Comparison of ENCODE assay signal across 1 cellular context in the genomic region with DNA sequence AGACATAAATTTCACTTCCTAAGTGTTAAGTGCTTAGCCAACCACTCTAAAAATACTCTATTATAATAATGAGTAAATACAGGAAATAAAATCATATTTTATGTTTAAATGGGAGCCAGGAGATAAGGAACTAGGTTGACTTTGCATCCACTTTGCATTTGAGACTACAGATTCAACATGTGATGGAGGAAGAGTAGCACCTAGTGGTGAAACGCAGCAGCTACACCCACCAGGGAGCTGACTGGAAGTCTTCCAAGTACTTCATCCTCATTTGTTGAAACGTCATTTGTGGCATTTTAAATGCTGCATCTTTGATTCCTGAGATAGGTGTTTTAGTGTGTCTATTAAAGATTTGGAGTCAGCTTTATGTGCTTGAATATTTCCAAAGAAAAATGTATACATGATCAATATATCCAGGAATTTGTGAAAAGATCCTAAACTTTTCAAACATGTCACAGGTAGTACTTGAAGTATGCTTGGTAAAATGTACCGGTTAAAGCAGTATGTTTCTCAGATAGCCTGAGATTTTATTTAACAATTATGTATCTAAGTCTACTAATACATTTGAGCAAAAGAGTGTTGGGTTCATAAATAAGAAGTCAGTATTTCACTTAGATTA.
TF ChIP-seq lines count a peak whose summit lies in the region.

No MANE protein-coding gene starts in this region.

TF ChIP-seq in GM12878, 131 proteins besides CTCF, POLR2A, EP300 and RAD21 (continued from another document):
- TF ChIP-seq ATF7 (IDR thresholded peaks at IDR 0.05; ENCODE audit: low read depth) (no peak), MXI1 (IDR thresholded peaks at IDR 0.05; ENCODE audit: low read depth, low read length) (no peak), IKZF2 (IDR thresholded peaks at IDR 0.05) (no peak), CBX5 (IDR thresholded peaks at IDR 0.05; ENCODE audit: low read depth) (no peak), YY1 (IDR thresholded peaks at IDR 0.05; ENCODE audit: low read depth, low read length) (peak; percentile 35; the same call in 1 of the 2 replicates), POU2F2 (IDR thresholded peaks at IDR 0.05; ENCODE audit: borderline replicate concordance, low read depth, low read length) (peak; percentile 87), EZH2 (IDR thresholded peaks at IDR 0.05; ENCODE audit: borderline replicate concordance, control insufficient read depth, low read depth, low read length) (0 out of 2 replicates have a peak, but pooled peaks have one; percentile 53), SMC3 (IDR thresholded peaks at IDR 0.05; ENCODE audit: borderline replicate concordance, low read length) (peak; percentile 91), TBL1XR1 (IDR thresholded peaks at IDR 0.05; ENCODE audit: low read depth, low read length) (no peak), RB1 (IDR thresholded peaks at IDR 0.05; ENCODE audit: borderline replicate concordance) (no peak; the same call in 1 of the 2 replicates), NRF1 (conservative IDR thresholded peaks at IDR 0.05; ENCODE audit: low read depth, low read length) (no peak), TCF3 (IDR thresholded peaks at IDR 0.05; ENCODE audit: borderline replicate concordance, insufficient read depth, low read depth, low read length) (no peak), IRF4 (IDR thresholded peaks at IDR 0.05; ENCODE audit: low read depth, low read length) (peak; percentile 49; the same call in 1 of the 2 replicates), SUZ12 (IDR thresholded peaks at IDR 0.05; ENCODE audit: unreplicated experiment) (no peak), POLR2AphosphoS2 (IDR thresholded peaks at IDR 0.05; ENCODE audit: low read depth, low read length) (no peak), SIX5 (IDR thresholded peaks at IDR 0.05; ENCODE audit: low read depth, low read length, severe bottlenecking) (no peak), IKZF1 (conservative IDR thresholded peaks at IDR 0.05) (no peak), ZZZ3 (IDR thresholded peaks at IDR 0.05; ENCODE audit: control insufficient read depth, insufficient read length, low read depth) (no peak)
- TF ChIP-seq, protein P1, sequence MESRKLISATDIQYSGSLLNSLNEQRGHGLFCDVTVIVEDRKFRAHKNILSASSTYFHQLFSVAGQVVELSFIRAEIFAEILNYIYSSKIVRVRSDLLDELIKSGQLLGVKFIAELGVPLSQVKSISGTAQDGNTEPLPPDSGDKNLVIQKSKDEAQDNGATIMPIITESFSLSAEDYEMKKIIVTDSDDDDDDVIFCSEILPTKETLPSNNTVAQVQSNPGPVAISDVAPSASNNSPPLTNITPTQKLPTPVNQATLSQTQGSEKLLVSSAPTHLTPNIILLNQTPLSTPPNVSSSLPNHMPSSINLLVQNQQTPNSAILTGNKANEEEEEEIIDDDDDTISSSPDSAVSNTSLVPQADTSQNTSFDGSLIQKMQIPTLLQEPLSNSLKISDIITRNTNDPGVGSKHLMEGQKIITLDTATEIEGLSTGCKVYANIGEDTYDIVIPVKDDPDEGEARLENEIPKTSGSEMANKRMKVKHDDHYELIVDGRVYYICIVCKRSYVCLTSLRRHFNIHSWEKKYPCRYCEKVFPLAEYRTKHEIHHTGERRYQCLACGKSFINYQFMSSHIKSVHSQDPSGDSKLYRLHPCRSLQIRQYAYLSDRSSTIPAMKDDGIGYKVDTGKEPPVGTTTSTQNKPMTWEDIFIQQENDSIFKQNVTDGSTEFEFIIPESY (IDR thresholded peaks at IDR 0.05) = no peak
- TF ChIP-seq, protein P2, sequence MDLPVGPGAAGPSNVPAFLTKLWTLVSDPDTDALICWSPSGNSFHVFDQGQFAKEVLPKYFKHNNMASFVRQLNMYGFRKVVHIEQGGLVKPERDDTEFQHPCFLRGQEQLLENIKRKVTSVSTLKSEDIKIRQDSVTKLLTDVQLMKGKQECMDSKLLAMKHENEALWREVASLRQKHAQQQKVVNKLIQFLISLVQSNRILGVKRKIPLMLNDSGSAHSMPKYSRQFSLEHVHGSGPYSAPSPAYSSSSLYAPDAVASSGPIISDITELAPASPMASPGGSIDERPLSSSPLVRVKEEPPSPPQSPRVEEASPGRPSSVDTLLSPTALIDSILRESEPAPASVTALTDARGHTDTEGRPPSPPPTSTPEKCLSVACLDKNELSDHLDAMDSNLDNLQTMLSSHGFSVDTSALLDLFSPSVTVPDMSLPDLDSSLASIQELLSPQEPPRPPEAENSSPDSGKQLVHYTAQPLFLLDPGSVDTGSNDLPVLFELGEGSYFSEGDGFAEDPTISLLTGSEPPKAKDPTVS (IDR thresholded peaks at IDR 0.05; ENCODE audit: low read depth, low read length) = no peak
- TF ChIP-seq, protein P3, sequence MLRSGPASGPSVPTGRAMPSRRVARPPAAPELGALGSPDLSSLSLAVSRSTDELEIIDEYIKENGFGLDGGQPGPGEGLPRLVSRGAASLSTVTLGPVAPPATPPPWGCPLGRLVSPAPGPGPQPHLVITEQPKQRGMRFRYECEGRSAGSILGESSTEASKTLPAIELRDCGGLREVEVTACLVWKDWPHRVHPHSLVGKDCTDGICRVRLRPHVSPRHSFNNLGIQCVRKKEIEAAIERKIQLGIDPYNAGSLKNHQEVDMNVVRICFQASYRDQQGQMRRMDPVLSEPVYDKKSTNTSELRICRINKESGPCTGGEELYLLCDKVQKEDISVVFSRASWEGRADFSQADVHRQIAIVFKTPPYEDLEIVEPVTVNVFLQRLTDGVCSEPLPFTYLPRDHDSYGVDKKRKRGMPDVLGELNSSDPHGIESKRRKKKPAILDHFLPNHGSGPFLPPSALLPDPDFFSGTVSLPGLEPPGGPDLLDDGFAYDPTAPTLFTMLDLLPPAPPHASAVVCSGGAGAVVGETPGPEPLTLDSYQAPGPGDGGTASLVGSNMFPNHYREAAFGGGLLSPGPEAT (IDR thresholded peaks at IDR 0.05; ENCODE audit: low read depth) = no peak
- TF ChIP-seq, protein P4, sequence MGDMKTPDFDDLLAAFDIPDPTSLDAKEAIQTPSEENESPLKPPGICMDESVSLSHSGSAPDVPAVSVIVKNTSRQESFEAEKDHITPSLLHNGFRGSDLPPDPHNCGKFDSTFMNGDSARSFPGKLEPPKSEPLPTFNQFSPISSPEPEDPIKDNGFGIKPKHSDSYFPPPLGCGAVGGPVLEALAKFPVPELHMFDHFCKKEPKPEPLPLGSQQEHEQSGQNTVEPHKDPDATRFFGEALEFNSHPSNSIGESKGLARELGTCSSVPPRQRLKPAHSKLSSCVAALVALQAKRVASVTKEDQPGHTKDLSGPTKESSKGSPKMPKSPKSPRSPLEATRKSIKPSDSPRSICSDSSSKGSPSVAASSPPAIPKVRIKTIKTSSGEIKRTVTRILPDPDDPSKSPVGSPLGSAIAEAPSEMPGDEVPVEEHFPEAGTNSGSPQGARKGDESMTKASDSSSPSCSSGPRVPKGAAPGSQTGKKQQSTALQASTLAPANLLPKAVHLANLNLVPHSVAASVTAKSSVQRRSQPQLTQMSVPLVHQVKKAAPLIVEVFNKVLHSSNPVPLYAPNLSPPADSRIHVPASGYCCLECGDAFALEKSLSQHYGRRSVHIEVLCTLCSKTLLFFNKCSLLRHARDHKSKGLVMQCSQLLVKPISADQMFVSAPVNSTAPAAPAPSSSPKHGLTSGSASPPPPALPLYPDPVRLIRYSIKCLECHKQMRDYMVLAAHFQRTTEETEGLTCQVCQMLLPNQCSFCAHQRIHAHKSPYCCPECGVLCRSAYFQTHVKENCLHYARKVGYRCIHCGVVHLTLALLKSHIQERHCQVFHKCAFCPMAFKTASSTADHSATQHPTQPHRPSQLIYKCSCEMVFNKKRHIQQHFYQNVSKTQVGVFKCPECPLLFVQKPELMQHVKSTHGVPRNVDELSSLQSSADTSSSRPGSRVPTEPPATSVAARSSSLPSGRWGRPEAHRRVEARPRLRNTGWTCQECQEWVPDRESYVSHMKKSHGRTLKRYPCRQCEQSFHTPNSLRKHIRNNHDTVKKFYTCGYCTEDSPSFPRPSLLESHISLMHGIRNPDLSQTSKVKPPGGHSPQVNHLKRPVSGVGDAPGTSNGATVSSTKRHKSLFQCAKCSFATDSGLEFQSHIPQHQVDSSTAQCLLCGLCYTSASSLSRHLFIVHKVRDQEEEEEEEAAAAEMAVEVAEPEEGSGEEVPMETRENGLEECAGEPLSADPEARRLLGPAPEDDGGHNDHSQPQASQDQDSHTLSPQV (IDR thresholded peaks at IDR 0.05) = 0 out of 2 replicates have a peak, but pooled peaks have one; percentile 25
- TF ChIP-seq, protein P5, sequence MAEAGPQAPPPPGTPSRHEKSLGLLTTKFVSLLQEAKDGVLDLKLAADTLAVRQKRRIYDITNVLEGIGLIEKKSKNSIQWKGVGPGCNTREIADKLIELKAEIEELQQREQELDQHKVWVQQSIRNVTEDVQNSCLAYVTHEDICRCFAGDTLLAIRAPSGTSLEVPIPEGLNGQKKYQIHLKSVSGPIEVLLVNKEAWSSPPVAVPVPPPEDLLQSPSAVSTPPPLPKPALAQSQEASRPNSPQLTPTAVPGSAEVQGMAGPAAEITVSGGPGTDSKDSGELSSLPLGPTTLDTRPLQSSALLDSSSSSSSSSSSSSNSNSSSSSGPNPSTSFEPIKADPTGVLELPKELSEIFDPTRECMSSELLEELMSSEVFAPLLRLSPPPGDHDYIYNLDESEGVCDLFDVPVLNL (IDR thresholded peaks at IDR 0.05; ENCODE audit: low read depth, low read length) = no peak
- TF ChIP-seq, protein P6, sequence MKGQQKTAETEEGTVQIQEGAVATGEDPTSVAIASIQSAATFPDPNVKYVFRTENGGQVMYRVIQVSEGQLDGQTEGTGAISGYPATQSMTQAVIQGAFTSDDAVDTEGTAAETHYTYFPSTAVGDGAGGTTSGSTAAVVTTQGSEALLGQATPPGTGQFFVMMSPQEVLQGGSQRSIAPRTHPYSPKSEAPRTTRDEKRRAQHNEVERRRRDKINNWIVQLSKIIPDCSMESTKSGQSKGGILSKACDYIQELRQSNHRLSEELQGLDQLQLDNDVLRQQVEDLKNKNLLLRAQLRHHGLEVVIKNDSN (IDR thresholded peaks at IDR 0.05; ENCODE audit: borderline replicate concordance, extremely low read length, insufficient read depth, low read depth, low read length) = no peak
- TF ChIP-seq, protein P7, sequence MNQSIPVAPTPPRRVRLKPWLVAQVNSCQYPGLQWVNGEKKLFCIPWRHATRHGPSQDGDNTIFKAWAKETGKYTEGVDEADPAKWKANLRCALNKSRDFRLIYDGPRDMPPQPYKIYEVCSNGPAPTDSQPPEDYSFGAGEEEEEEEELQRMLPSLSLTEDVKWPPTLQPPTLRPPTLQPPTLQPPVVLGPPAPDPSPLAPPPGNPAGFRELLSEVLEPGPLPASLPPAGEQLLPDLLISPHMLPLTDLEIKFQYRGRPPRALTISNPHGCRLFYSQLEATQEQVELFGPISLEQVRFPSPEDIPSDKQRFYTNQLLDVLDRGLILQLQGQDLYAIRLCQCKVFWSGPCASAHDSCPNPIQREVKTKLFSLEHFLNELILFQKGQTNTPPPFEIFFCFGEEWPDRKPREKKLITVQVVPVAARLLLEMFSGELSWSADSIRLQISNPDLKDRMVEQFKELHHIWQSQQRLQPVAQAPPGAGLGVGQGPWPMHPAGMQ (IDR thresholded peaks at IDR 0.05; ENCODE audit: borderline replicate concordance) = no peak
- TF ChIP-seq, protein P8, sequence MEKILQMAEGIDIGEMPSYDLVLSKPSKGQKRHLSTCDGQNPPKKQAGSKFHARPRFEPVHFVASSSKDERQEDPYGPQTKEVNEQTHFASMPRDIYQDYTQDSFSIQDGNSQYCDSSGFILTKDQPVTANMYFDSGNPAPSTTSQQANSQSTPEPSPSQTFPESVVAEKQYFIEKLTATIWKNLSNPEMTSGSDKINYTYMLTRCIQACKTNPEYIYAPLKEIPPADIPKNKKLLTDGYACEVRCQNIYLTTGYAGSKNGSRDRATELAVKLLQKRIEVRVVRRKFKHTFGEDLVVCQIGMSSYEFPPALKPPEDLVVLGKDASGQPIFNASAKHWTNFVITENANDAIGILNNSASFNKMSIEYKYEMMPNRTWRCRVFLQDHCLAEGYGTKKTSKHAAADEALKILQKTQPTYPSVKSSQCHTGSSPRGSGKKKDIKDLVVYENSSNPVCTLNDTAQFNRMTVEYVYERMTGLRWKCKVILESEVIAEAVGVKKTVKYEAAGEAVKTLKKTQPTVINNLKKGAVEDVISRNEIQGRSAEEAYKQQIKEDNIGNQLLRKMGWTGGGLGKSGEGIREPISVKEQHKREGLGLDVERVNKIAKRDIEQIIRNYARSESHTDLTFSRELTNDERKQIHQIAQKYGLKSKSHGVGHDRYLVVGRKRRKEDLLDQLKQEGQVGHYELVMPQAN (conservative IDR thresholded peaks at IDR 0.05) = no peak
- TF ChIP-seq, protein P9, sequence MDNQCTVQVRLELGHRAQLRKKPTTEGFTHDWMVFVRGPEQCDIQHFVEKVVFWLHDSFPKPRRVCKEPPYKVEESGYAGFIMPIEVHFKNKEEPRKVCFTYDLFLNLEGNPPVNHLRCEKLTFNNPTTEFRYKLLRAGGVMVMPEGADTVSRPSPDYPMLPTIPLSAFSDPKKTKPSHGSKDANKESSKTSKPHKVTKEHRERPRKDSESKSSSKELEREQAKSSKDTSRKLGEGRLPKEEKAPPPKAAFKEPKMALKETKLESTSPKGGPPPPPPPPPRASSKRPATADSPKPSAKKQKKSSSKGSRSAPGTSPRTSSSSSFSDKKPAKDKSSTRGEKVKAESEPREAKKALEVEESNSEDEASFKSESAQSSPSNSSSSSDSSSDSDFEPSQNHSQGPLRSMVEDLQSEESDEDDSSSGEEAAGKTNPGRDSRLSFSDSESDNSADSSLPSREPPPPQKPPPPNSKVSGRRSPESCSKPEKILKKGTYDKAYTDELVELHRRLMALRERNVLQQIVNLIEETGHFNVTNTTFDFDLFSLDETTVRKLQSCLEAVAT (IDR thresholded peaks at IDR 0.05) = no peak
